13 cellular contexts compared by ENCODE assay signal in genomic region chr3:38320638-38321037, GRCh38. TPM values are rescaled to one million over a fixed set of nuclear protein-coding genes. Genes with fewer than 3 reads are reported as not detected.
"Had no signal": no experiment of that assay in that cellular context is flagged by ENCODE, and none has a peak within 500 bp of the region (broad histone marks: within the 10 kb centered on the region; RNA-seq: fewer than 3 reads in every experiment).

No MANE protein-coding gene starts in this region.

RNA-seq across cellular contexts. Expression of gene SLC22A14, which starts 38.5 kb away (rescaled TPM):
- total RNA-seq: left colon, left lobe of liver, left ventricle myocardium inferior, left ventricle myocardium superior, lower lobe of right lung, lung, lung microvascular endothelial cell had no signal
- polyA plus RNA-seq: immature natural killer cell; liver; naive thymus-derived CD4-positive, alpha-beta T cell; naive thymus-derived CD8-positive, alpha-beta T cell had no signal

RNA-seq across cellular contexts. Expression of gene SLC22A13, which starts 55.0 kb away (rescaled TPM):
- total RNA-seq: kidney epithelial cell, left ventricle myocardium inferior, left ventricle myocardium superior, mononuclear cell had no signal
- polyA plus RNA-seq: immature natural killer cell; naive thymus-derived CD4-positive, alpha-beta T cell had no signal
